Comparison of ENCODE assay signal across 8 cellular contexts in the genomic region with DNA sequence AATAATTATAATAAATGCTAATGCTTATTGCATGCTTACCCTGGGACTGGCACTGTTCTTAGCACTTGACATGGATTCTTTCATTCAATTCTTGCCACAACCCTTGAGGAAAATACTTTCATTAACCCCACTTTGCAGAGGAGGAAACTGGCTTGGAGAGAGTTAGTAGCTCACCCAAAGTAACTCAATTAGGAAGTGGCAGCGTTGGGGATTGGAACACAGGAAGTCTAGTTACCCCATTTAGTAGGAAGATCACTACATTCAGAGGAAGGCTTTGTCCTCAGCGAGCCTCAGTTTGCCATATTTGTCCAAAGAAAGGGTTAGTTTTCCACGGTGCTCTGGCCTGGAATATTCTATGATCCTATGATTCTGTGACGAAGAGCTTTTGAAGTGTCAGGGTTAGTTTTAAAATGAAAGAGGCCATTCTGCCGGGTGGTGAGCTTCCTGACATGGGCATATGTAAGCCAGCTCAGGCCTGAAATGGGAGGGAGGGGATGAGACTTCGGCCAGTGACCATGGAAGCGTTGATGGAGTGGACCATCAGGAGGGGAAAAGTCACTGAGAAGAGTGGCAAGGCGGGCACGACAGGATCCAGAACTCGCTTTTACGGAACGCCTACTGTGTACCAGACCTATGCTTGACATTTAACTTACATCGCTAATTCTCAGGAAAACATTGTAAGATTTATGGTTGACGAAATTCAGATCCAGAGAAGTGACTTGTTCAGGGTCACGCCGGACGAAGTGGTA. TPM values are rescaled to one million over a fixed set of nuclear protein-coding genes. Genes with fewer than 3 reads are reported as not detected.
A peak's percentile ranks its signal among the peaks of the same experiment; 100 is the strongest.
DNase-seq lines count a peak whose midpoint lies in the region; ATAC-seq and TF ChIP-seq lines count a peak whose summit lies in the region.

No MANE protein-coding gene starts in this region.

- H3K4me1 ChIP-seq in heart left ventricle: peaks cover 0 to 55% (median 16%) of the 10 kb centered on the region in 12 donors
- peaks cover 50% of the 10 kb centered on the region for H3K4me1 ChIP-seq in lower lobe of right lung
- H3K4me1 ChIP-seq in upper lobe of left lung: peaks cover 34 to 59% (median 40%) of the 10 kb centered on the region in 4 donors

- peak overlapping the region; percentile 82 to 88 for H3K27ac Mint-ChIP-seq in activated naive CD4-positive, alpha-beta T cell treated with anti-CD3 and anti-CD28 coated beads, Interleukin-2, amount 50 U/mL, for 72 hours

- TF ChIP-seq EP300 in upper lobe of left lung (IDR thresholded peaks at IDR 0.05): no peak

- H3K27me3 ChIP-seq in heart left ventricle: peaks cover 0 to 10% (median 0%) of the 10 kb centered on the region in 9 donors
- no peaks in the 10 kb centered on the region for H3K27me3 ChIP-seq in lower lobe of right lung (ENCODE audit: low read depth)
- no peaks in the 10 kb centered on the region for H3K27me3 ChIP-seq in upper lobe of left lung

- no peak for ATAC-seq in heart left ventricle
- ATAC-seq in activated naive CD4-positive, alpha-beta T cell treated with anti-CD3 and anti-CD28 coated beads, Interleukin-2, amount 50 U/mL, for 72 hours: no peak
- no peak for ATAC-seq in lower lobe of right lung
- no peak for ATAC-seq in upper lobe of left lung (ENCODE audit: low FRiP score in 2 of 2)
- ATAC-seq in GM19395 (IDR thresholded peaks at IDR 0.05; ENCODE audit: unreplicated experiment): no peak

- H3K9me3 ChIP-seq in heart left ventricle (no peaks in the 10 kb centered on the region), lower lobe of right lung (no peaks in the 10 kb centered on the region), upper lobe of left lung (no peaks in the 10 kb centered on the region)

- WGBS in heart left ventricle, 4 donors: 64 to 70% (median 67%) methylated on average over 17 of the region's 17 CpGs
- 52% methylated on average over 17 of the region's 17 CpGs for WGBS in upper lobe of left lung, 2 donors

- peak overlapping the region in 11 of 12 donors; percentile 1 to 90 (median 84) for H3K27ac ChIP-seq in heart left ventricle
- H3K27ac ChIP-seq in lower lobe of right lung: peak overlapping the region; percentile 87
- H3K27ac ChIP-seq in upper lobe of left lung: peak overlapping the region; percentile 76 to 93 (median 86)

- TF ChIP-seq POLR2A in heart left ventricle (IDR thresholded peaks at IDR 0.05): no peak
- peak in 1 of 4 donors; percentile 8 for TF ChIP-seq POLR2A in upper lobe of left lung (IDR thresholded peaks at IDR 0.05)

- DNase-seq in heart left ventricle (no peak), cardiac septum (ENCODE audit: low spot score) (no peak), lower lobe of right lung (no peak), upper lobe of left lung (no peak), amniotic stem cell (lab: John Stamatoyannopoulos, UW) (no peak), iPS-NIHi11 (ENCODE audit: low spot score) (no peak)
- DNase-seq in activated naive CD4-positive, alpha-beta T cell treated with anti-CD3 and anti-CD28 coated beads, Interleukin-2, amount 50 U/mL, for 72 hours (ENCODE audit: low spot score in 2 of 2): peak in 1 of 2 donors; percentile 11

- intact Hi-C loops in heart left ventricle (cut with DNase I) (loop anchor here in 6 of 10 donors (2.0 to 10.0 kb wide), 8 partner anchors 96 to 1821 kb away; partner anchors contain the start of genes RNU11 (in 1 of the 6), SRSF4 (in 1 of the 6), TAF12 (in 1 of the 6) and TMEM200B (in 1 of the 6)), cardiac septum (cut with DNase I) (loop anchor here (2.0 to 5.0 kb wide), 2 partner anchors 97 to 296 kb away; partner anchors contain the start of gene SRSF4), lower lobe of right lung (cut with DNase I) (loop anchor here (10.0 kb wide), 1 partner anchor 309 kb away; no protein-coding TSS in a partner anchor)

- peaks cover 4 to 5% of the 10 kb centered on the region in 2 donors for H3K36me3 Mint-ChIP-seq in activated naive CD4-positive, alpha-beta T cell treated with anti-CD3 and anti-CD28 coated beads, Interleukin-2, amount 50 U/mL, for 72 hours

- H3K4me3 ChIP-seq in heart left ventricle (peak overlapping the region in 9 of 12 donors; percentile 60 to 94 (median 82)), lower lobe of right lung (peak overlapping the region; percentile 95), upper lobe of left lung (peak overlapping the region in 3 of 4 donors; percentile 78 to 97 (median 94))

- H3K36me3 ChIP-seq in heart left ventricle: no peaks in the 10 kb centered on the region
- no peaks in the 10 kb centered on the region for H3K36me3 ChIP-seq in lower lobe of right lung
- no peaks in the 10 kb centered on the region for H3K36me3 ChIP-seq in upper lobe of left lung

- TF ChIP-seq CTCF in heart left ventricle (IDR thresholded peaks at IDR 0.05) (no peak), lower lobe of right lung (IDR thresholded peaks at IDR 0.05) (no peak), upper lobe of left lung (IDR thresholded peaks at IDR 0.05) (no peak)

- H3K9me3 Mint-ChIP-seq in activated naive CD4-positive, alpha-beta T cell treated with anti-CD3 and anti-CD28 coated beads, Interleukin-2, amount 50 U/mL, for 72 hours: no peaks in the 10 kb centered on the region

RNA-seq across cellular contexts. Expression of gene EPB41, which starts 28.2 kb away (rescaled TPM):
- total RNA-seq in heart left ventricle: 10 to 100 TPM; 13.6 to 34.4 (median 24.2) TPM
- 10 to 100 TPM in 1 of 2 donors, 1 to 10 TPM in 1; 7.8 to 10.1 TPM for polyA plus RNA-seq in heart left ventricle
- 29.3 TPM for total RNA-seq in cardiac septum
- total RNA-seq in activated naive CD4-positive, alpha-beta T cell treated with anti-CD3 and anti-CD28 coated beads, Interleukin-2, amount 50 U/mL, for 72 hours: 10 to 100 TPM; 60.5 to 83.4 TPM
- 58.6 TPM for total RNA-seq in lower lobe of right lung
- 100 to 1,000 TPM in 1 of 6 donors, 10 to 100 TPM in 5; 43.5 to 109 (median 51.9) TPM for total RNA-seq in upper lobe of left lung
